ENCODE assay signal across 16 cellular contexts in genomic region chr22:21039158-21039557, GRCh38. TPM values are rescaled to one million over a fixed set of nuclear protein-coding genes. Genes with fewer than 3 reads are reported as not detected.
A peak's percentile ranks its signal among the peaks of the same experiment; 100 is the strongest.
DNase-seq lines count a peak whose midpoint lies in the region; ATAC-seq and TF ChIP-seq lines count a peak whose summit lies in the region.
"Not testable (repeated sequence)": the region's sequence is repeated elsewhere in the genome, so short reads cannot be mapped to it uniquely, and the experiment has no call there.
"Had no signal": no experiment of that assay in that cellular context is flagged by ENCODE, and none has a peak within 500 bp of the region (broad histone marks: within the 10 kb centered on the region; RNA-seq: fewer than 3 reads in every experiment).

No MANE protein-coding gene starts in this region.

- H2AFZ ChIP-seq in trophoblast cell (ENCODE audit: insufficient read depth, low read length, poor library complexity) = not testable (repeated sequence)

- not testable (repeated sequence) for H3K4me3 ChIP-seq in trophoblast cell (ENCODE audit: low read depth, low read length)

- H3K4me1 Mint-ChIP-seq in activated naive CD4-positive, alpha-beta T cell treated with anti-CD3 and anti-CD28 coated beads, Interleukin-2, amount 10 ng/mL, durations not matched to agents 7 days and 5 days = peaks cover 14% of the 10 kb centered on the region
- not testable (repeated sequence) for H3K4me1 Mint-ChIP-seq in stimulated activated naive B cell treated with anti-CD40 and anti-IgM and Interleukin-4, amounts not matched to agents 10 μg/mL and 1 μg/mL and 100 μg/mL, for 72 hours

- not testable (repeated sequence) for TF ChIP-seq CTCF in RWPE1 (conservative IDR thresholded peaks at IDR 0.05; ENCODE audit: low read depth)

- intact Hi-C loops in left ventricle myocardium superior (cut with micrococcal nuclease) = not testable (repeated sequence)

- not testable (repeated sequence) for H3K79me2 ChIP-seq in trophoblast cell (ENCODE audit: control insufficient read depth, insufficient read depth, low read length, poor library complexity)

- H3K9me3 ChIP-seq in trophoblast cell (ENCODE audit: insufficient read depth, low read depth, low read length) = not testable (repeated sequence)

- not testable (repeated sequence) for H3K36me3 Mint-ChIP-seq in activated naive CD4-positive, alpha-beta T cell treated with anti-CD3 and anti-CD28 coated beads, Interleukin-2, amount 10 ng/mL, durations not matched to agents 7 days and 5 days; stimulated activated naive B cell treated with anti-CD40 and anti-IgM and Interleukin-4, amounts not matched to agents 10 μg/mL and 1 μg/mL and 100 μg/mL, for 72 hours

- H3K79me1 ChIP-seq in trophoblast cell (ENCODE audit: low read length) = not testable (repeated sequence)

- not testable (repeated sequence) for H2BK5ac ChIP-seq in trophoblast cell (ENCODE audit: low read depth, low read length, poor library complexity)

- ATAC-seq in left ventricle myocardium superior; stimulated activated naive B cell treated with anti-CD40 and anti-IgM and Interleukin-4, amounts not matched to agents 10 μg/mL and 1 μg/mL and 100 μg/mL, for 72 hours (replicated peaks): not testable (repeated sequence)

- not testable (repeated sequence) for H4K8ac ChIP-seq in trophoblast cell (ENCODE audit: low read depth, low read length)

- not testable (repeated sequence) for H3K23ac ChIP-seq in trophoblast cell (ENCODE audit: low read length)

- peaks cover 55% of the 10 kb centered on the region for H3K27me3 Mint-ChIP-seq in activated naive CD4-positive, alpha-beta T cell treated with anti-CD3 and anti-CD28 coated beads, Interleukin-2, amount 10 ng/mL, durations not matched to agents 7 days and 5 days
- peaks cover 33 to 39% of the 10 kb centered on the region in 2 donors for H3K27me3 Mint-ChIP-seq in stimulated activated naive B cell treated with anti-CD40 and anti-IgM and Interleukin-4, amounts not matched to agents 10 μg/mL and 1 μg/mL and 100 μg/mL, for 72 hours

- POLR2A ChIA-PET in RWPE1 (lab: Yijun Ruan, JAX; ENCODE audit: low non-redundant PET) = not testable (repeated sequence)

- peak overlapping the region; percentile 95 for H3K27ac ChIP-seq in RWPE1
- H3K27ac ChIP-seq in trophoblast cell (ENCODE audit: low read depth, low read length) = not testable (repeated sequence)

- H3K36me3 ChIP-seq in trophoblast cell (ENCODE audit: control insufficient read depth in 1 of 2, insufficient read depth in 2 of 2, low read length in 2 of 2) = not testable (repeated sequence)

- not testable (repeated sequence) for H3K18ac ChIP-seq in trophoblast cell (ENCODE audit: low read length)

- not testable (repeated sequence) for H3K14ac ChIP-seq in trophoblast cell (ENCODE audit: low read length)

- H3K27me3 ChIP-seq in trophoblast cell (ENCODE audit: insufficient read depth, low read length) = not testable (repeated sequence)

- WGBS in trophoblast cell (ENCODE audit: extremely low coverage, insufficient coverage, insufficient read length) = no CpG with 5 or more reads among the region's 5 CpGs

- peak overlapping the region; percentile 32 for H4K91ac ChIP-seq in trophoblast cell (ENCODE audit: low read depth, low read length)

- not testable (repeated sequence) for H3K4me1 ChIP-seq in trophoblast cell (ENCODE audit: control insufficient read depth in 1 of 2, insufficient read depth in 2 of 2, low read length in 2 of 2)

- not testable (repeated sequence) for H3K27ac Mint-ChIP-seq in activated naive CD4-positive, alpha-beta T cell treated with anti-CD3 and anti-CD28 coated beads, Interleukin-2, amount 10 ng/mL, durations not matched to agents 7 days and 5 days
- peak overlapping the region; percentile 37 for H3K27ac Mint-ChIP-seq in stimulated activated naive B cell treated with anti-CD40 and anti-IgM and Interleukin-4, amounts not matched to agents 10 μg/mL and 1 μg/mL and 100 μg/mL, for 72 hours

- not testable (repeated sequence) for H3K4me2 ChIP-seq in trophoblast cell (ENCODE audit: low read length)

- CTCF ChIA-PET in RWPE1 (lab: Yijun Ruan, JAX) = not testable (repeated sequence)
- CTCF ChIA-PET in activated naive CD4-positive, alpha-beta T cell treated with anti-CD3 and anti-CD28 coated beads, Interleukin-2, amount 10 ng/mL, durations not matched to agents 7 days and 5 days (lab: Charles Lee) = interaction anchor here (1.0 kb wide), 1 partner anchor 17 kb away, joined by 3 read pairs; no protein-coding TSS in a partner anchor

- H2BK120ac ChIP-seq in trophoblast cell (ENCODE audit: insufficient read depth, low read length, poor library complexity) = not testable (repeated sequence)

- H2BK12ac ChIP-seq in trophoblast cell (ENCODE audit: low read length) = peak overlapping the region; percentile 88

- H3K4me3 Mint-ChIP-seq in activated naive CD4-positive, alpha-beta T cell treated with anti-CD3 and anti-CD28 coated beads, Interleukin-2, amount 10 ng/mL, durations not matched to agents 7 days and 5 days; stimulated activated naive B cell treated with anti-CD40 and anti-IgM and Interleukin-4, amounts not matched to agents 10 μg/mL and 1 μg/mL and 100 μg/mL, for 72 hours: not testable (repeated sequence)

- not testable (repeated sequence) for DNase-seq in RWPE1 (ENCODE audit: low spot score); trophoblast cell; stimulated activated naive B cell treated with anti-CD40 and anti-IgM and Interleukin-4, amounts not matched to agents 10 μg/mL and 1 μg/mL and 100 μg/mL, for 72 hours
- DNase-seq in activated naive CD4-positive, alpha-beta T cell treated with anti-CD3 and anti-CD28 coated beads, Interleukin-2, amount 10 ng/mL, durations not matched to agents 7 days and 5 days = peak; percentile 5
- DNase-seq in left ventricle myocardium superior = peak; percentile 6

- H2AK5ac ChIP-seq in trophoblast cell (ENCODE audit: low read length) = not testable (repeated sequence)

- H4K12ac ChIP-seq in trophoblast cell (ENCODE audit: low read depth, low read length) = not testable (repeated sequence)

- not testable (repeated sequence) for H3K9me3 Mint-ChIP-seq in activated naive CD4-positive, alpha-beta T cell treated with anti-CD3 and anti-CD28 coated beads, Interleukin-2, amount 10 ng/mL, durations not matched to agents 7 days and 5 days; stimulated activated naive B cell treated with anti-CD40 and anti-IgM and Interleukin-4, amounts not matched to agents 10 μg/mL and 1 μg/mL and 100 μg/mL, for 72 hours

- H3K4ac ChIP-seq in trophoblast cell (ENCODE audit: low read depth, low read length) = not testable (repeated sequence)

- not testable (repeated sequence) for H3K9ac ChIP-seq in trophoblast cell (ENCODE audit: low read length)

RNA-seq across cellular contexts. Expression of gene LRRC74B, which starts 6.6 kb away (rescaled TPM):
- not detected for total RNA-seq in left ventricle myocardium superior
- polyA plus RNA-seq in trophoblast cell (2013) = 0.01 TPM in 1 of 2 replicates, not detected in the other
- total RNA-seq: A172; A673; Calu3; CD4-positive, alpha-beta memory T cell; Daoy; G401; GM23338; H4; H9; HFFc6 had no signal
- polyA plus RNA-seq: BJ; CD4-positive, alpha-beta memory T cell; GM23338 had no signal

RNA-seq across cellular contexts. Expression of gene SLC7A4, which starts 6.8 kb away (rescaled TPM):
- 0.30 TPM for total RNA-seq in left ventricle myocardium superior
- 9.1 and 11.2 TPM in 2 replicates for polyA plus RNA-seq in trophoblast cell (2013)
- total RNA-seq: A172; A673; CD4-positive, alpha-beta memory T cell; Daoy; G401; H4 had no signal

RNA-seq across cellular contexts. Expression of gene P2RX6, which starts 24.2 kb away (rescaled TPM):
- total RNA-seq in left ventricle myocardium superior = 1.8 TPM
- 0.05 and 0.07 TPM in 2 replicates for polyA plus RNA-seq in trophoblast cell (2013)
- total RNA-seq: GM23338, H9 had no signal
- polyA plus RNA-seq: GM23338 had no signal

RNA-seq across cellular contexts. Expression of gene THAP7, which starts 37.2 kb away (rescaled TPM):
- 18.0 TPM for total RNA-seq in left ventricle myocardium superior
- polyA plus RNA-seq in trophoblast cell (2013) = 16.1 and 17.0 TPM in 2 replicates

RNA-seq across cellular contexts. Expression of gene LZTR1, which starts 57.1 kb away (rescaled TPM):
- 24.4 TPM for total RNA-seq in left ventricle myocardium superior
- polyA plus RNA-seq in trophoblast cell (2013) = 17.9 and 19.9 TPM in 2 replicates
